In genomic region chr1:228363686-228364067, GRCh38 we compare ENCODE assay signal across 1 cellular context.
TF ChIP-seq lines count a peak whose summit lies in the region.

No MANE protein-coding gene starts in this region.

TF ChIP-seq in HepG2, 621 proteins besides CTCF, POLR2A, EP300 and RAD21:
- TF ChIP-seq ZNF549 (CRISPR knock-in tag; IDR thresholded peaks at IDR 0.05): no peak
- TF ChIP-seq TRIM24 (CRISPR knock-in tag; IDR thresholded peaks at IDR 0.05): no peak
- no peak for TF ChIP-seq RBM39 (IDR thresholded peaks at IDR 0.05; ENCODE audit: low read depth, low read length, poor library complexity, severe bottlenecking)
- TF ChIP-seq CBX5 (CRISPR knock-in tag; IDR thresholded peaks at IDR 0.05; ENCODE audit: borderline replicate concordance): no peak
- no peak for TF ChIP-seq THRA (CRISPR knock-in tag; IDR thresholded peaks at IDR 0.05; ENCODE audit: borderline replicate concordance)
